ENCODE assay signal across 6 cellular contexts in the genomic region with DNA sequence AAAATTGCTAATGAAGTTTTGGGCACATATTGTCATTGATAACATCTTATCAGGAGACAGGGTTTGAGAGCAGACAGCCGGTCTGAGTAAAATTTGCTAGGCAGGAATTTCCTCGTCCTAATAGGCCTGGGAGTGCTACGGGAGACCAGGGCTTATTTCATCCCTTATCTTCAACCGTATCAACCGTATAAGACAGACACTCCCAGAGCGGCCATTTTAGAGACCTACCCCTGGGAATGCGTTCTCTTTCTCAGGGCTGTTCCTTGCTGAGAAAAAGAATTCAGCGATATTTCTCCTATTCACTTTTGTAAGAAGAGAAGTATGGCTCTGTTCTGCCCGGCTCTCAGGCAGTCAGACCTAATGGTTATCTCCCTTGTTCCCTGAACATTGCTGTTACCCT.
DNase-seq lines count a peak whose midpoint lies in the region; ATAC-seq, FAIRE-seq and TF ChIP-seq lines count a peak whose summit lies in the region.
"Not testable (repeated sequence)": the region's sequence is repeated elsewhere in the genome, so short reads cannot be mapped to it uniquely, and the experiment has no call there.

No MANE protein-coding gene starts in this region.

- not testable (repeated sequence) for H3K9me1 ChIP-seq in K562 (ENCODE audit: control insufficient read depth, insufficient read depth, low read length)

- not testable (repeated sequence) for H3K9me3 ChIP-seq in DND-41 (ENCODE audit: insufficient read depth, low read length, severe bottlenecking); OCI-LY7 (ENCODE audit: low read length); K562 (replicated peaks; ENCODE audit: control insufficient read depth, insufficient read depth, low read depth, low read length)

- not testable (repeated sequence) for H4K20me1 ChIP-seq in DND-41 (ENCODE audit: insufficient read depth, low read length); GM23338 (replicated peaks; ENCODE audit: insufficient read depth); OCI-LY7 (ENCODE audit: insufficient read depth, low read length); K562 (replicated peaks; ENCODE audit: control insufficient read depth, insufficient read depth, low read length)

- WGBS in K562 (ENCODE audit: insufficient coverage, low coverage, missing lambda C conversion rate), result under 1% methylated on average over 9 of the region's 9 CpGs

- not testable (repeated sequence) for H3K4me3 Mint-ChIP-seq in GM23338, WTC11, nephron progenitor cell

- H3K9me3 Mint-ChIP-seq in GM23338 (peaks cover 52% of the 10 kb centered on the region), WTC11 (peaks cover 50% of the 10 kb centered on the region), nephron progenitor cell (peaks cover 39% of the 10 kb centered on the region)

- TF ChIP-seq CTCF in DND-41 (IDR thresholded peaks at IDR 0.05; ENCODE audit: borderline replicate concordance, extremely low read depth, low read length, poor library complexity, severe bottlenecking); GM23338 (conservative IDR thresholded peaks at IDR 0.05; ENCODE audit: low read depth in 2 of 2); OCI-LY7 (conservative IDR thresholded peaks at IDR 0.05; ENCODE audit: low read length); WTC11 (IDR thresholded peaks at IDR 0.05); K562 (IDR thresholded peaks at IDR 0.05 in 2 of 3, conservative IDR thresholded peaks at IDR 0.05 in 1 of 3; ENCODE audit: insufficient read depth in 2 of 3, low read depth in 1 of 3, low read length in 3 of 3); nephron progenitor cell (IDR thresholded peaks at IDR 0.05): not testable (repeated sequence)

- not testable (repeated sequence) for H3K4me3 ChIP-seq in DND-41 (ENCODE audit: low read depth in 1 of 2, low read length in 2 of 2); GM23338; OCI-LY7 (ENCODE audit: low read depth, low read length, poor library complexity, severe bottlenecking); K562

- not testable (repeated sequence) for H3K27ac Mint-ChIP-seq in GM23338, WTC11, nephron progenitor cell

- not testable (repeated sequence) for H3F3A ChIP-seq in GM23338 (replicated peaks; ENCODE audit: low read depth)

- peaks cover 42% of the 10 kb centered on the region for H3K36me3 Mint-ChIP-seq in GM23338 (ENCODE audit: low read depth)
- peaks cover 56% of the 10 kb centered on the region for H3K36me3 Mint-ChIP-seq in WTC11
- not testable (repeated sequence) for H3K36me3 Mint-ChIP-seq in nephron progenitor cell (ENCODE audit: low read depth)

- H3K4me1 Mint-ChIP-seq in GM23338, nephron progenitor cell: not testable (repeated sequence)
- peaks cover 12% of the 10 kb centered on the region for H3K4me1 Mint-ChIP-seq in WTC11

- H2AFZ ChIP-seq in DND-41 (ENCODE audit: low read depth, low read length); GM23338; OCI-LY7 (ENCODE audit: low read length); K562 (ENCODE audit: low read depth, low read length): not testable (repeated sequence)

- FAIRE-seq in K562 (lab: Jason Lieb, UNC), result not testable (repeated sequence)

- not testable (repeated sequence) for H3K9me2 ChIP-seq in GM23338 (ENCODE audit: insufficient read depth); OCI-LY7 (ENCODE audit: insufficient read depth, low read length)

- not testable (repeated sequence) for BruUV-seq in OCI-LY7 (replicated peaks; lab: Mats Ljungman, UMichigan); K562 (replicated peaks; lab: Mats Ljungman, UMichigan)

- intact Hi-C loops in OCI-LY7 (cut with micrococcal nuclease; ENCODE audit: unreplicated experiment); K562 (cut with micrococcal nuclease): not testable (repeated sequence)

- not testable (repeated sequence) for H3K27me3 Mint-ChIP-seq in GM23338 (ENCODE audit: insufficient read depth, low read depth, poor library complexity); WTC11 (ENCODE audit: low read depth); nephron progenitor cell (ENCODE audit: low read depth, poor library complexity)

- not testable (repeated sequence) for TF ChIP-seq EP300 in K562 (IDR thresholded peaks at IDR 0.05; ENCODE audit: low read length)

- H3K4me1 ChIP-seq in DND-41 (ENCODE audit: insufficient read depth, low read length); GM23338 (ENCODE audit: insufficient read depth); OCI-LY7 (ENCODE audit: insufficient read depth, low read length, poor library complexity, severe bottlenecking); K562 (replicated peaks in 1 of 2; ENCODE audit: control insufficient read depth in 2 of 2, insufficient read depth in 2 of 2, low read length in 2 of 2): not testable (repeated sequence)

- H3K79me2 ChIP-seq in DND-41 (ENCODE audit: insufficient read depth, low read length); GM23338 (replicated peaks; ENCODE audit: insufficient read depth); OCI-LY7 (ENCODE audit: insufficient read depth, low read depth, low read length); K562 (ENCODE audit: control insufficient read depth, insufficient read depth, low read length): not testable (repeated sequence)

- not testable (repeated sequence) for H3K27ac ChIP-seq in DND-41 (ENCODE audit: low read length); GM23338 (ENCODE audit: low read depth); OCI-LY7 (ENCODE audit: low read depth, low read length, poor library complexity, severe bottlenecking); K562 (ENCODE audit: extremely low read depth, low read depth, low read length)

- in situ Hi-C loops in K562 (cut with MboI), result not testable (repeated sequence)

- H3K27me3 ChIP-seq in DND-41 (ENCODE audit: insufficient read depth, low read length, poor library complexity); GM23338 (ENCODE audit: insufficient read depth); K562 (ENCODE audit: control insufficient read depth in 2 of 2, insufficient read depth in 2 of 2, low read length in 2 of 2): not testable (repeated sequence)

- not testable (repeated sequence) for H3K4me2 ChIP-seq in DND-41 (ENCODE audit: insufficient read depth, low read length); GM23338; OCI-LY7 (ENCODE audit: low read length); K562 (ENCODE audit: insufficient read depth, low read length)

- not testable (repeated sequence) for ATAC-seq in DND-41 (ENCODE audit: insufficient read depth, low read depth); GM23338; WTC11; K562

- CTCF ChIA-PET in OCI-LY7 (lab: Charles Lee; ENCODE audit: unreplicated experiment); WTC11 (lab: Charles Lee); K562 (lab: Yijun Ruan, JAX; ENCODE audit: low intra/inter-chr PET ratio): not testable (repeated sequence)

- POLR2A ChIA-PET in OCI-LY7 (lab: Charles Lee); WTC11 (lab: Charles Lee); K562 (lab: Yijun Ruan, JAX): not testable (repeated sequence)

- not testable (repeated sequence) for TF ChIP-seq RAD21 in K562 (CRISPR knock-in tag; conservative IDR thresholded peaks at IDR 0.05 in 1 of 2, IDR thresholded peaks at IDR 0.05 in 1 of 2)

- H3K9ac ChIP-seq in DND-41 (ENCODE audit: low read depth, low read length); K562 (ENCODE audit: insufficient read depth in 1 of 2, low read depth in 2 of 2, low read length in 2 of 2): not testable (repeated sequence)

- H3K36me3 ChIP-seq in DND-41 (ENCODE audit: insufficient read depth, low read length); GM23338 (ENCODE audit: insufficient read depth); OCI-LY7 (ENCODE audit: insufficient read depth, low read length); K562 (ENCODE audit: control insufficient read depth, insufficient read depth, low read length): not testable (repeated sequence)

- TF ChIP-seq POLR2A in K562 (conservative IDR thresholded peaks at IDR 0.05), result not testable (repeated sequence)

- DNase-seq in DND-41, result peak; percentile 4
- DNase-seq in GM23338 (ENCODE audit: low spot score), result peak; percentile 28
- DNase-seq in OCI-LY7 (ENCODE audit: low spot score), result peak; percentile 5
- peak; percentile 51 for DNase-seq in WTC11 (ENCODE audit: low spot score)
- DNase-seq in K562 (ENCODE audit: extremely low read depth in 1 of 4, low spot score in 3 of 4), result not testable (repeated sequence)
- DNase-seq in nephron progenitor cell, result peak; percentile 5

TF ChIP-seq in K562, 482 proteins besides CTCF, POLR2A, EP300 and RAD21:
- 0 out of 2 replicates have a peak, but pooled peaks have one; percentile 30 for TF ChIP-seq CBX5 (IDR thresholded peaks at IDR 0.05; ENCODE audit: borderline replicate concordance, low read depth)
TF ChIP-seq in K562: peak in this region for 1; not testable (repeated sequence) for 481.
